ENCODE assay signal across 8 cellular contexts in the genomic region with DNA sequence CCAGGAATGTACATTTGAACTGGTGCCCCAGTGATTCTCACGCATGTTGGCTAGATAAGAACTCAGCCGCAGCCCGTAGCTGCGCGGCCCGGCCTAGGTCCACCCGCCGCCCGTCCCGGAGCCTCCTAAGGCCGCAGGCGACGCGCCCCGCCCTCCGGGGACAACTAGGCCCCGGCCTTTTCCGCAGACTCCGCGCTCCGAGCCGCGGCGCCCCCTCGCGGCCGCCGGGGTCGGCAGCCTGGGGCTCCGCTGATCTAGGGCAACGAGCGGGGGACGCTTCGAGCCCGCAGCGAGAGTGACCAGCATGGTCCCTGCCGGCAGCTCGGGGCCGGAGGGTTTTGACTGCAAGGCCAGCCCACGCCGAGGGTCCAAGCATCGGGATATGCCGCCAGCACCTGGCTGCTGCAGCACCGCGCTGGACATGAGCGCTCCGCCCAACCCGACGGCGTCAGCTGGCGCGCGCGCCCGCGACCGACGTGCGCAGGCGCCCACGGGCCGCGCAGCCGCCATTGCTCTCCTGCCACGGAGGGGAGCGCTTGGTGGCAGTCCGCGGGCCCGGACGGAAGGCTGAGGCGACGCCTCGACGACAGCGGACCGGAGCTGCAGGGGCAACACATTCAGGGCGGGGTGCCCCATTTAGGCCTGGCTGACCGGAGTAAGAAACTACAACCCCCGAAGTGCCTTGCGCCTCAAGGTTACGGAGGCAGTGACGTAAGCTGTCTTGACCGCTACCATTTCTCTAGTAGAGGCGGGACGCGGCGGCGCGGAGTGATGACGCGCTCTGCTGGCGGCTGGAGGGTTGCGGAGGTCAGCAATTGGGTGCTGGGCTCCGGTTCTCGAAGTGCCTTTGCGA. TPM values are rescaled to one million over a fixed set of nuclear protein-coding genes. Genes with fewer than 3 reads are reported as not detected.
DNase-seq lines count a peak whose midpoint lies in the region; ATAC-seq and FAIRE-seq lines count a peak whose summit lies in the region.

Gene AP5S1, plus strand, starts transcription at position 500 of the 853 bp plus-strand sequence. CDS start 1,571 bp downstream, outside the sequence.

- H3K27me3 Mint-ChIP-seq in activated CD4-positive, alpha-beta T cell treated with anti-CD3 and anti-CD28 coated beads for 36 hours: no peaks in the 10 kb centered on the region

- H3K4me3 Mint-ChIP-seq in activated CD4-positive, alpha-beta T cell treated with anti-CD3 and anti-CD28 coated beads for 36 hours: peak within 1 kb of the TSS; percentile 89

- intact Hi-C loops in activated CD4-positive, alpha-beta T cell treated with anti-CD3 and anti-CD28 coated beads for 36 hours (cut with DNase I, micrococcal nuclease): loop anchor here (1.0 to 5.0 kb wide), 11 partner anchors 9 to 1718 kb away; partner anchors contain the start of genes ADISSP (in 2 of the 2), CENPB (in 2 of the 2), MAVS (in 2 of the 2) and PANK2 (in 1 of the 2)

- peaks cover 13% of the 10 kb centered on the region for H3K36me3 Mint-ChIP-seq in activated CD4-positive, alpha-beta T cell treated with anti-CD3 and anti-CD28 coated beads for 36 hours (ENCODE audit: low read depth)

- FAIRE-seq in GM19239 (lab: Jason Lieb, UNC): peak; percentile 93

- H3K9ac ChIP-seq in BLaER1: peak within 1 kb of the TSS; percentile 93

- peak; percentile 62 for ATAC-seq in HG03457 (IDR thresholded peaks at IDR 0.05; ENCODE audit: unreplicated experiment)
- peak; percentile 86 for ATAC-seq in activated CD4-positive, alpha-beta T cell treated with anti-CD3 and anti-CD28 coated beads for 36 hours

- DNase-seq in GM19239 (ENCODE audit: insufficient read length, low spot score): peak; percentile 83
- DNase-seq in NCI-H524 (lab: John Stamatoyannopoulos, UW): peak; percentile 92 to 96
- peak; percentile 96 for DNase-seq in activated CD4-positive, alpha-beta T cell treated with anti-CD3 and anti-CD28 coated beads for 36 hours
- peak; percentile 90 for DNase-seq in stimulated activated CD4-positive, alpha-beta T cell treated with anti-CD3 and anti-CD28 coated beads, Interleukin-1b, Interleukin-23, amount 100 ng/mL, for 48 hours

- H3K27me3 ChIP-seq in BLaER1 (no peaks in the 10 kb centered on the region), layer of hippocampus (ENCODE audit: control insufficient read depth, insufficient read depth, low read length) (no peaks in the 10 kb centered on the region)

- peaks cover 30% of the 10 kb centered on the region for H3K36me3 ChIP-seq in BLaER1

- H3K27ac Mint-ChIP-seq in activated CD4-positive, alpha-beta T cell treated with anti-CD3 and anti-CD28 coated beads for 36 hours: peak within 1 kb of the TSS; percentile 96

- CTCF ChIA-PET in activated CD4-positive, alpha-beta T cell treated with anti-CD3 and anti-CD28 coated beads for 36 hours (lab: Charles Lee): interaction anchor here (0.6 to 4.3 kb wide), 22 partner anchors 8 to 187 kb away, joined by 3 to 44 read pairs (median 4); partner anchors contain the start of genes ADISSP, CDC25B, CENPB and SPEF1

- no peaks in the 10 kb centered on the region for H4K20me1 ChIP-seq in BLaER1

- H3K4me1 Mint-ChIP-seq in activated CD4-positive, alpha-beta T cell treated with anti-CD3 and anti-CD28 coated beads for 36 hours: peaks cover 33% of the 10 kb centered on the region

- H3K9me3 ChIP-seq in BLaER1: no peaks in the 10 kb centered on the region

- H3K4me3 ChIP-seq in BLaER1: peak within 1 kb of the TSS; percentile 74

- no peaks in the 10 kb centered on the region for H3K9me3 Mint-ChIP-seq in activated CD4-positive, alpha-beta T cell treated with anti-CD3 and anti-CD28 coated beads for 36 hours (ENCODE audit: low read depth)

- peak within 1 kb of the TSS; percentile 88 for H3K4me2 ChIP-seq in BLaER1

- POLR2A ChIA-PET in activated CD4-positive, alpha-beta T cell treated with anti-CD3 and anti-CD28 coated beads for 36 hours (lab: Charles Lee): interaction anchor here (0.8 to 1.6 kb wide), 4 partner anchors 24 to 52 kb away, joined by 3 to 7 read pairs (median 4); partner anchors contain the start of genes ADISSP, CDC25B, CENPB and SPEF1

- H3K27ac ChIP-seq in BLaER1 (peak within 1 kb of the TSS; percentile 96), cingulate gyrus (ENCODE audit: low read depth, low read length) (peak within 1 kb of the TSS; percentile 100), layer of hippocampus (ENCODE audit: low read depth, low read length) (peak within 1 kb of the TSS; percentile 100)

- H3K4me1 ChIP-seq in BLaER1: peaks cover 53% of the 10 kb centered on the region

RNA-seq across cellular contexts. Expression of gene AP5S1, which starts in this region (rescaled TPM):
- total RNA-seq in activated CD4-positive, alpha-beta T cell treated with anti-CD3 and anti-CD28 coated beads for 36 hours: 10 to 100 TPM in 1 of 2 experiments, 1 to 10 TPM in 1; 9.1 to 11.3 TPM

Comparison
In these comparisons a context has a peak if more than half of its experiments do, and no peak if none do; other contexts are left out.
1. Peak in every context shown above with its lines: DNase-seq, ATAC-seq, H3K4me3 ChIP-seq and H3K27ac ChIP-seq.